18 cellular contexts compared by ENCODE assay signal in the genomic region with DNA sequence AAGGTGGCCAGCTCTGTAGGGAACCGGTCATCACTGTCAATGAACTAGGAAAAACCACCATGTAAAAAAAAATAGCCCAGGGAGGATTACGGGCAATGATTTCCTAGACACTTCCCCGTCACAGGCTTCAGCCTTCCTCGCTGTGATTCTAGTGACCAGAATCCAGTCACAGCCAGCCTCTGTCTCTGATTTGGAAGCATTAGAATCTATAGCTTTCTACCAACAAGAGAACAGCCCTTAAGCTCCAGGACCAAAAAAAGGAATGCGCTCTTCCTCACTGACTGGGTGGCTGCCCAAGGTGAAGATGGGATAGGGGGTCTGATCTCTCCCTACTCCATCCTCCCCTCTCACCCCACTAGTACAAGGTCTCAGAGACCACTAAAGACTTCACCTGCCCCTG.
A peak's percentile ranks its signal among the peaks of the same experiment; 100 is the strongest.
DNase-seq lines count a peak whose midpoint lies in the region; ATAC-seq and TF ChIP-seq lines count a peak whose summit lies in the region.
"Had no signal": no experiment of that assay in that cellular context is flagged by ENCODE, and none has a peak within 500 bp of the region (broad histone marks: within the 10 kb centered on the region; RNA-seq: fewer than 3 reads in every experiment).

No MANE protein-coding gene starts in this region.

- H3K36me3 Mint-ChIP-seq in activated naive CD8-positive, alpha-beta T cell treated with anti-CD3 and anti-CD28 coated beads, Interleukin-2, amount 50 U/mL, for 24 hours (ENCODE audit: low read depth), result no peaks in the 10 kb centered on the region
- no peaks in the 10 kb centered on the region for H3K36me3 Mint-ChIP-seq in activated naive CD8-positive, alpha-beta T cell treated with anti-CD3 and anti-CD28 coated beads for 36 hours
- H3K36me3 Mint-ChIP-seq in nephron progenitor cell (ENCODE audit: low read depth), result no peaks in the 10 kb centered on the region
- H3K36me3 Mint-ChIP-seq in HFFc6 (ENCODE audit: low read depth), result no peaks in the 10 kb centered on the region
- H3K36me3 Mint-ChIP-seq: CD8-positive, alpha-beta memory T cell had no signal

- H3K9me3 Mint-ChIP-seq in activated naive CD8-positive, alpha-beta T cell treated with anti-CD3 and anti-CD28 coated beads, Interleukin-2, amount 50 U/mL, for 24 hours, result no peaks in the 10 kb centered on the region
- no peaks in the 10 kb centered on the region for H3K9me3 Mint-ChIP-seq in activated naive CD8-positive, alpha-beta T cell treated with anti-CD3 and anti-CD28 coated beads for 36 hours
- H3K9me3 Mint-ChIP-seq in nephron progenitor cell (no peaks in the 10 kb centered on the region), HFFc6 (no peaks in the 10 kb centered on the region)

- no peak for ATAC-seq in activated naive CD8-positive, alpha-beta T cell treated with anti-CD3 and anti-CD28 coated beads, Interleukin-2, amount 50 U/mL, for 24 hours
- no peak for ATAC-seq in GM18519 (IDR thresholded peaks at IDR 0.05; ENCODE audit: low FRiP score, unreplicated experiment)

- no peaks in the 10 kb centered on the region for H3K27me3 Mint-ChIP-seq in activated naive CD8-positive, alpha-beta T cell treated with anti-CD3 and anti-CD28 coated beads, Interleukin-2, amount 50 U/mL, for 24 hours
- H3K27me3 Mint-ChIP-seq in activated naive CD8-positive, alpha-beta T cell treated with anti-CD3 and anti-CD28 coated beads for 36 hours, result no peaks in the 10 kb centered on the region
- peaks cover 45% of the 10 kb centered on the region for H3K27me3 Mint-ChIP-seq in nephron progenitor cell (ENCODE audit: low read depth, poor library complexity)
- H3K27me3 Mint-ChIP-seq in HFFc6 (ENCODE audit: insufficient read depth), result peaks cover 2% of the 10 kb centered on the region

- no peak for DNase-seq in activated naive CD8-positive, alpha-beta T cell treated with anti-CD3 and anti-CD28 coated beads, Interleukin-2, amount 50 U/mL, for 24 hours
- no peak for DNase-seq in activated naive CD8-positive, alpha-beta T cell treated with anti-CD3 and anti-CD28 coated beads for 36 hours
- DNase-seq in nephron progenitor cell (no peak), HFFc6 (no peak), superior temporal gyrus (ENCODE audit: extremely low spot score) (no peak), WERI-Rb-1 (no peak)
- DNase-seq: 8988T; CD8-positive, alpha-beta memory T cell; DMS79; KG1; NCI-H1092; NCI-H146; NCI-H2081 treated with DMSO at 0.1 percent for 48 hours; NCI-H2227 treated with DMSO at 0.1 percent for 48 hours; Right ventricle myocardium superior had no signal

- no peaks in the 10 kb centered on the region for H4K20me1 ChIP-seq in OCI-LY3 (ENCODE audit: insufficient read depth, low read length)

- H3K27ac Mint-ChIP-seq in activated naive CD8-positive, alpha-beta T cell treated with anti-CD3 and anti-CD28 coated beads, Interleukin-2, amount 50 U/mL, for 24 hours, result peak overlapping the region; percentile 39
- H3K27ac Mint-ChIP-seq in activated naive CD8-positive, alpha-beta T cell treated with anti-CD3 and anti-CD28 coated beads for 36 hours, result no peak overlapping the region
- peak overlapping the region; percentile 19 for H3K27ac Mint-ChIP-seq in nephron progenitor cell
- no peak overlapping the region for H3K27ac Mint-ChIP-seq in HFFc6

- TF ChIP-seq CTCF in OCI-LY3 (IDR thresholded peaks at IDR 0.05; ENCODE audit: low read depth, low read length), result no peak
- TF ChIP-seq CTCF in nephron progenitor cell (IDR thresholded peaks at IDR 0.05), result no peak
- no peak for TF ChIP-seq CTCF in HFFc6 (IDR thresholded peaks at IDR 0.05)
- TF ChIP-seq CTCF in WERI-Rb-1 (IDR thresholded peaks at IDR 0.05; ENCODE audit: low read depth, low read length), result no peak

- no peak overlapping the region for H3K9ac ChIP-seq in OCI-LY3 (ENCODE audit: low read length)

- H3K4me1 Mint-ChIP-seq in activated naive CD8-positive, alpha-beta T cell treated with anti-CD3 and anti-CD28 coated beads, Interleukin-2, amount 50 U/mL, for 24 hours, result peaks cover 17% of the 10 kb centered on the region
- H3K4me1 Mint-ChIP-seq in activated naive CD8-positive, alpha-beta T cell treated with anti-CD3 and anti-CD28 coated beads for 36 hours, result no peaks in the 10 kb centered on the region
- H3K4me1 Mint-ChIP-seq in nephron progenitor cell (peaks cover 40% of the 10 kb centered on the region), HFFc6 (ENCODE audit: low read depth) (peaks cover 11% of the 10 kb centered on the region)
- H3K4me1 Mint-ChIP-seq: CD8-positive, alpha-beta memory T cell had no signal

- peaks cover 48% of the 10 kb centered on the region for H3K27me3 ChIP-seq in OCI-LY3 (ENCODE audit: low read depth, low read length)
- no peaks in the 10 kb centered on the region for H3K27me3 ChIP-seq in WERI-Rb-1 (ENCODE audit: insufficient read depth, low read depth, severe bottlenecking)

- H3K36me3 ChIP-seq in OCI-LY3 (replicated peaks; ENCODE audit: low read depth, low read length) (no peaks in the 10 kb centered on the region), WERI-Rb-1 (no peaks in the 10 kb centered on the region)

- peaks cover 36% of the 10 kb centered on the region for H3K4me1 ChIP-seq in OCI-LY3 (ENCODE audit: low read length)

- no peak overlapping the region for H2AFZ ChIP-seq in OCI-LY3 (ENCODE audit: low read depth, low read length)

- peaks cover 18% of the 10 kb centered on the region; the same call in 1 of the 2 replicates for H3K9me3 ChIP-seq in OCI-LY3 (ENCODE audit: insufficient read depth, low read length)
- H3K9me3 ChIP-seq in WERI-Rb-1 (ENCODE audit: severe bottlenecking), result no peaks in the 10 kb centered on the region

- H3K27ac ChIP-seq in OCI-LY3 (ENCODE audit: low read length) (no peak overlapping the region), WERI-Rb-1 (no peak overlapping the region)
- H3K27ac ChIP-seq: SK-N-MC had no signal

- H3K4me3 ChIP-seq in OCI-LY3 (ENCODE audit: low read length) (peak overlapping the region; percentile 21; the same call in 1 of the 2 replicates), WERI-Rb-1 (ENCODE audit: low read depth, low read length) (no peak overlapping the region)
- H3K4me3 ChIP-seq: SK-N-MC had no signal

- H3K79me2 ChIP-seq in OCI-LY3 (ENCODE audit: low read length), result no peaks in the 10 kb centered on the region

- no peak overlapping the region for H3K4me3 Mint-ChIP-seq in activated naive CD8-positive, alpha-beta T cell treated with anti-CD3 and anti-CD28 coated beads, Interleukin-2, amount 50 U/mL, for 24 hours
- no peak overlapping the region for H3K4me3 Mint-ChIP-seq in activated naive CD8-positive, alpha-beta T cell treated with anti-CD3 and anti-CD28 coated beads for 36 hours
- H3K4me3 Mint-ChIP-seq in nephron progenitor cell (no peak overlapping the region), HFFc6 (no peak overlapping the region)
- H3K4me3 Mint-ChIP-seq: CD8-positive, alpha-beta memory T cell had no signal

- H3K4me2 ChIP-seq in OCI-LY3 (ENCODE audit: low read length), result peak overlapping the region; percentile 41

Comparison
In these comparisons a context has a peak if more than half of its experiments do, and no peak if none do; other contexts are left out.
1. H3K27ac Mint-ChIP-seq: peak in activated naive CD8-positive, alpha-beta T cell treated with anti-CD3 and anti-CD28 coated beads, Interleukin-2, amount 50 U/mL, for 24 hours (single experiment) and nephron progenitor cell (single experiment); none in activated naive CD8-positive, alpha-beta T cell treated with anti-CD3 and anti-CD28 coated beads for 36 hours (single experiment) and HFFc6 (single experiment).